ENCODE assay signal across 3 cellular contexts in the genomic region with DNA sequence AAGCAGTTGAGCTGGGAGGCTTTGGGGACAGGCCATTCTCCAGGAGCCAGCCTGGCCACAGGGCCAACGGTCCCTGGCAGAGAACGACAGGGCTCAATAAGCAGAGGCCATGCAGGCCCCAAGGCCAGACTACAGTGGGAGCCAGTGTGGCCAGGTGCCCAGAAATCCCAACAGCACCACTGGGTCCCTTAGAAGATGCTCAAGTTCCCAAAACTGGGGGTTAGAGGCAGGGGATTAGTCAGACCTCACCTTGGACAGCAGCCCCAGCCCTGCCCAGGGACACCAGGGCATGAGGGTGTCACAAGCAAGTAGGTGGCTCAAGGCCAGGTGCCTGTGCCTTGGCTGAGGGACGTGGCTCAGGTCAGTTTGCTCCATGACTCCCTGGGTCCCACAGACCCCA.
TF ChIP-seq lines count a peak whose summit lies in the region.

No MANE protein-coding gene starts in this region.

TF ChIP-seq in Ishikawa, 13 proteins besides CTCF, POLR2A, EP300 and RAD21:
- TF ChIP-seq NFIC (IDR thresholded peaks at IDR 0.05), result no peak
- no peak for TF ChIP-seq CREB1 (IDR thresholded peaks at IDR 0.05; ENCODE audit: low read depth)
- TF ChIP-seq, protein P1, sequence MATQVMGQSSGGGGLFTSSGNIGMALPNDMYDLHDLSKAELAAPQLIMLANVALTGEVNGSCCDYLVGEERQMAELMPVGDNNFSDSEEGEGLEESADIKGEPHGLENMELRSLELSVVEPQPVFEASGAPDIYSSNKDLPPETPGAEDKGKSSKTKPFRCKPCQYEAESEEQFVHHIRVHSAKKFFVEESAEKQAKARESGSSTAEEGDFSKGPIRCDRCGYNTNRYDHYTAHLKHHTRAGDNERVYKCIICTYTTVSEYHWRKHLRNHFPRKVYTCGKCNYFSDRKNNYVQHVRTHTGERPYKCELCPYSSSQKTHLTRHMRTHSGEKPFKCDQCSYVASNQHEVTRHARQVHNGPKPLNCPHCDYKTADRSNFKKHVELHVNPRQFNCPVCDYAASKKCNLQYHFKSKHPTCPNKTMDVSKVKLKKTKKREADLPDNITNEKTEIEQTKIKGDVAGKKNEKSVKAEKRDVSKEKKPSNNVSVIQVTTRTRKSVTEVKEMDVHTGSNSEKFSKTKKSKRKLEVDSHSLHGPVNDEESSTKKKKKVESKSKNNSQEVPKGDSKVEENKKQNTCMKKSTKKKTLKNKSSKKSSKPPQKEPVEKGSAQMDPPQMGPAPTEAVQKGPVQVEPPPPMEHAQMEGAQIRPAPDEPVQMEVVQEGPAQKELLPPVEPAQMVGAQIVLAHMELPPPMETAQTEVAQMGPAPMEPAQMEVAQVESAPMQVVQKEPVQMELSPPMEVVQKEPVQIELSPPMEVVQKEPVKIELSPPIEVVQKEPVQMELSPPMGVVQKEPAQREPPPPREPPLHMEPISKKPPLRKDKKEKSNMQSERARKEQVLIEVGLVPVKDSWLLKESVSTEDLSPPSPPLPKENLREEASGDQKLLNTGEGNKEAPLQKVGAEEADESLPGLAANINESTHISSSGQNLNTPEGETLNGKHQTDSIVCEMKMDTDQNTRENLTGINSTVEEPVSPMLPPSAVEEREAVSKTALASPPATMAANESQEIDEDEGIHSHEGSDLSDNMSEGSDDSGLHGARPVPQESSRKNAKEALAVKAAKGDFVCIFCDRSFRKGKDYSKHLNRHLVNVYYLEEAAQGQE (IDR thresholded peaks at IDR 0.05; ENCODE audit: low read depth), result peak; percentile 41
- TF ChIP-seq YY1 (IDR thresholded peaks at IDR 0.05; ENCODE audit: low read depth), result no peak
- no peak for TF ChIP-seq CEBPB (IDR thresholded peaks at IDR 0.05)
- no peak for TF ChIP-seq TEAD4 (IDR thresholded peaks at IDR 0.05)
- TF ChIP-seq FOXM1 (IDR thresholded peaks at IDR 0.05; ENCODE audit: borderline replicate concordance, low read depth), result no peak
- TF ChIP-seq, protein P2, sequence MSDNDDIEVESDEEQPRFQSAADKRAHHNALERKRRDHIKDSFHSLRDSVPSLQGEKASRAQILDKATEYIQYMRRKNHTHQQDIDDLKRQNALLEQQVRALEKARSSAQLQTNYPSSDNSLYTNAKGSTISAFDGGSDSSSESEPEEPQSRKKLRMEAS (IDR thresholded peaks at IDR 0.05), result no peak

TF ChIP-seq in H1, 55 proteins besides CTCF, POLR2A, EP300 and RAD21:
- TF ChIP-seq RXRA (IDR thresholded peaks at IDR 0.05; ENCODE audit: insufficient read depth, low read depth, low read length) (no peak), ZNF274 (IDR thresholded peaks at IDR 0.05; ENCODE audit: borderline replicate concordance, extremely low read depth, low read length) (no peak), BACH1 (IDR thresholded peaks at IDR 0.05; ENCODE audit: low read length) (no peak), NRF1 (IDR thresholded peaks at IDR 0.05; ENCODE audit: low read depth, low read length) (no peak), SIRT6 (IDR thresholded peaks at IDR 0.05; ENCODE audit: low read length) (no peak), JUND (IDR thresholded peaks at IDR 0.05; ENCODE audit: low read length) (no peak), RFX5 (IDR thresholded peaks at IDR 0.05; ENCODE audit: borderline replicate concordance, low read depth, low read length) (no peak), RBBP5 (IDR thresholded peaks at IDR 0.05; ENCODE audit: borderline replicate concordance, low read depth, low read length) (no peak), TBP (IDR thresholded peaks at IDR 0.05; ENCODE audit: low read depth, low read length) (no peak), PHF8 (conservative IDR thresholded peaks at IDR 0.05; ENCODE audit: low read depth, low read length) (no peak), SUZ12 (IDR thresholded peaks at IDR 0.05; ENCODE audit: low read length) (no peak), TCF12 (IDR thresholded peaks at IDR 0.05; ENCODE audit: low read depth, low read length) (no peak), HDAC6 (IDR thresholded peaks at IDR 0.05; ENCODE audit: low read depth, low read length) (no peak), SP2 (IDR thresholded peaks at IDR 0.05; ENCODE audit: low read length) (no peak), CHD1 (IDR thresholded peaks at IDR 0.05; ENCODE audit: low read depth, low read length) (no peak)
- TF ChIP-seq, protein P3, sequence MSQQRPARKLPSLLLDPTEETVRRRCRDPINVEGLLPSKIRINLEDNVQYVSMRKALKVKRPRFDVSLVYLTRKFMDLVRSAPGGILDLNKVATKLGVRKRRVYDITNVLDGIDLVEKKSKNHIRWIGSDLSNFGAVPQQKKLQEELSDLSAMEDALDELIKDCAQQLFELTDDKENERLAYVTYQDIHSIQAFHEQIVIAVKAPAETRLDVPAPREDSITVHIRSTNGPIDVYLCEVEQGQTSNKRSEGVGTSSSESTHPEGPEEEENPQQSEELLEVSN (IDR thresholded peaks at IDR 0.05), result no peak

TF ChIP-seq in liver, 16 proteins besides CTCF, POLR2A, EP300 and RAD21:
- no peak for TF ChIP-seq TAF1 (conservative IDR thresholded peaks at IDR 0.05)
- TF ChIP-seq, protein P1 (IDR thresholded peaks at IDR 0.05), result peak; percentile 64
- TF ChIP-seq GABPA (IDR thresholded peaks at IDR 0.05 in 1 of 2, conservative IDR thresholded peaks at IDR 0.05 in 1 of 2), result no peak
- TF ChIP-seq FOXA2 (IDR thresholded peaks at IDR 0.05), result no peak
- TF ChIP-seq, protein P4, sequence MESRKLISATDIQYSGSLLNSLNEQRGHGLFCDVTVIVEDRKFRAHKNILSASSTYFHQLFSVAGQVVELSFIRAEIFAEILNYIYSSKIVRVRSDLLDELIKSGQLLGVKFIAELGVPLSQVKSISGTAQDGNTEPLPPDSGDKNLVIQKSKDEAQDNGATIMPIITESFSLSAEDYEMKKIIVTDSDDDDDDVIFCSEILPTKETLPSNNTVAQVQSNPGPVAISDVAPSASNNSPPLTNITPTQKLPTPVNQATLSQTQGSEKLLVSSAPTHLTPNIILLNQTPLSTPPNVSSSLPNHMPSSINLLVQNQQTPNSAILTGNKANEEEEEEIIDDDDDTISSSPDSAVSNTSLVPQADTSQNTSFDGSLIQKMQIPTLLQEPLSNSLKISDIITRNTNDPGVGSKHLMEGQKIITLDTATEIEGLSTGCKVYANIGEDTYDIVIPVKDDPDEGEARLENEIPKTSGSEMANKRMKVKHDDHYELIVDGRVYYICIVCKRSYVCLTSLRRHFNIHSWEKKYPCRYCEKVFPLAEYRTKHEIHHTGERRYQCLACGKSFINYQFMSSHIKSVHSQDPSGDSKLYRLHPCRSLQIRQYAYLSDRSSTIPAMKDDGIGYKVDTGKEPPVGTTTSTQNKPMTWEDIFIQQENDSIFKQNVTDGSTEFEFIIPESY (IDR thresholded peaks at IDR 0.05), result no peak
- peak in 1 of 2 donors; percentile 7 for TF ChIP-seq HNF4A (conservative IDR thresholded peaks at IDR 0.05)
- no peak for TF ChIP-seq EGR1 (IDR thresholded peaks at IDR 0.05; ENCODE audit: low read depth in 2 of 2)
- no peak for TF ChIP-seq JUND (IDR thresholded peaks at IDR 0.05)
- peak in 1 of 2 donors; percentile 6 for TF ChIP-seq RXRA (IDR thresholded peaks at IDR 0.05)
TF ChIP-seq in liver: peak in this region for 3.
